In the genomic region with DNA sequence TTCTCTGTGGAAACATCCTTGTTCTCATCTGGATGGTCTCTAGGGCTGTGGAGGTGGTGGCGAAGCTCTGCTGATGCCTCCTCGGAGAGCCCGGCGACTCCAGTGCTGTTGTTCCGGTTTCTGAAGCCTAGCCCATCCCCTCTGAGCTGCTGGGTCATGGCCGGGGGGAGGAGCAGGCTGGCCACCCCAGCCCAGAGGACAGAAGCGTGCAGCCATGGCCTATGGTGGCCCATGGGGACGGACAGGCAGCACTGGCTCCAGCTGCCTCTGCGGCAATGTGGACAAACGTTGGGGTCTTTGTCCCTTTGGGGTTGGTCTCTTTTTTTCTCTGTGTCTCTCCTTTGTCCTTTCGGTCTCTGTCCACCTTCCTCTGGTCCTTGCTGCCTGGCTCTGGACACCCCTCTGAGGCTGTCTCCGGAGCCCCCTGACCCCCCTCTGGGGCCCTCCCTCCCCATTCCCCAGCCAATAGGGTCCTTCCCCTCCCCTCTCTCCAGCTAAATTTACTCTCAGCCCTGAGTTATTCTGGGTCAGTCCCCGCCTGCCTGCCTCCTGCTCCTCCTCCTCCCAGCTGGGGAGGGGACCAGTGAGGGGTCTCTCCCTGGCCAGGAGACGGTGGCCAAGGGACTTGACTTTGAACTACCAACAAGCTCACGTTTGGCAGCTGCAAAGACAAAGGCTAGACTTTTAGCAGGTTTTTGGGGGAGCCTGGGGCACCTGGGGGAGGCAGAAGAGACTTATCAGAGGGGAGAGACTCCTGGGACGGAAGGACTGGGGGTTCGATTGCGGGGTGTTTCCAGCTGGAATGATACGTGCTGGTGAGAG, we compare ENCODE assay signal across 16 cellular contexts. TPM values are rescaled to one million over a fixed set of nuclear protein-coding genes. Genes with fewer than 3 reads are reported as not detected.
DNase-seq lines count a peak whose midpoint lies in the region; ATAC-seq and TF ChIP-seq lines count a peak whose summit lies in the region.
"Had no signal": no experiment of that assay in that cellular context is flagged by ENCODE, and none has a peak within 500 bp of the region (broad histone marks: within the 10 kb centered on the region; RNA-seq: fewer than 3 reads in every experiment).

A gene with protein sequence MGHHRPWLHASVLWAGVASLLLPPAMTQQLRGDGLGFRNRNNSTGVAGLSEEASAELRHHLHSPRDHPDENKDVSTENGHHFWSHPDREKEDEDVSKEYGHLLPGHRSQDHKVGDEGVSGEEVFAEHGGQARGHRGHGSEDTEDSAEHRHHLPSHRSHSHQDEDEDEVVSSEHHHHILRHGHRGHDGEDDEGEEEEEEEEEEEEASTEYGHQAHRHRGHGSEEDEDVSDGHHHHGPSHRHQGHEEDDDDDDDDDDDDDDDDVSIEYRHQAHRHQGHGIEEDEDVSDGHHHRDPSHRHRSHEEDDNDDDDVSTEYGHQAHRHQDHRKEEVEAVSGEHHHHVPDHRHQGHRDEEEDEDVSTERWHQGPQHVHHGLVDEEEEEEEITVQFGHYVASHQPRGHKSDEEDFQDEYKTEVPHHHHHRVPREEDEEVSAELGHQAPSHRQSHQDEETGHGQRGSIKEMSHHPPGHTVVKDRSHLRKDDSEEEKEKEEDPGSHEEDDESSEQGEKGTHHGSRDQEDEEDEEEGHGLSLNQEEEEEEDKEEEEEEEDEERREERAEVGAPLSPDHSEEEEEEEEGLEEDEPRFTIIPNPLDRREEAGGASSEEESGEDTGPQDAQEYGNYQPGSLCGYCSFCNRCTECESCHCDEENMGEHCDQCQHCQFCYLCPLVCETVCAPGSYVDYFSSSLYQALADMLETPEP (minus strand): TSS at position 392 of the 822 bp plus-strand sequence. CDS start 159 bp downstream, at position 233.

- H3K36me3 ChIP-seq in uterus: no peaks in the 10 kb centered on the region
- H3K36me3 ChIP-seq: sigmoid colon had no signal

- intact Hi-C loops in activated CD4-positive, alpha-beta T cell treated with anti-CD3 and anti-CD28 coated beads, Interleukin-2, amount 10 ng/mL, durations not matched to agents 24 days and 14 days (cut with micrococcal nuclease): no loop called here
- intact Hi-C loops in Right ventricle myocardium superior (cut with DNase I): no loop called here
- intact Hi-C loops in uterus (cut with DNase I; ENCODE audit: low total_unique reads): no loop called here

- peaks cover 69% of the 10 kb centered on the region for H3K27me3 Mint-ChIP-seq in activated CD4-positive, alpha-beta T cell treated with anti-CD3 and anti-CD28 coated beads, Interleukin-2, amount 10 ng/mL, durations not matched to agents 24 days and 14 days
- H3K27me3 Mint-ChIP-seq in nephron (ENCODE audit: low read depth): peaks cover 15% of the 10 kb centered on the region

- no peak within 1 kb of the TSS for H3K27ac Mint-ChIP-seq in activated CD4-positive, alpha-beta T cell treated with anti-CD3 and anti-CD28 coated beads, Interleukin-2, amount 10 ng/mL, durations not matched to agents 24 days and 14 days
- H3K27ac Mint-ChIP-seq in nephron: peak within 1 kb of the TSS; percentile 86 to 92 (median 89)
- H3K27ac Mint-ChIP-seq: activated CD4-positive, alpha-beta T cell treated with anti-CD3 and anti-CD28 coated beads, Interleukin-2, amount 10 ng/mL, durations not matched to agents 7 days and 5 days; activated T-helper 1 cell treated with anti-CD3 and anti-CD28 coated beads, Interleukin-12 subunit alpha, Interleukin-12 subunit beta, Interleukin-2, Interleukin-4 antibody, amounts not matched to agents 30 ng/mL and 10 ng/mL and 1 ng/mL, durations not matched to agents 14 hours and 24 hours and 36 hours; stimulated activated memory B cell treated with anti-CD40 and anti-IgM and Interleukin-4, amounts not matched to agents 10 μg/mL and 1 μg/mL and 100 μg/mL, for 72 hours had no signal

- no peaks in the 10 kb centered on the region for H3K4me1 ChIP-seq in uterus

- no peaks in the 10 kb centered on the region for H3K27me3 ChIP-seq in uterus

- H3K9me3 ChIP-seq in uterus: no peaks in the 10 kb centered on the region
- H3K9me3 ChIP-seq: sigmoid colon had no signal

- DNase-seq in activated CD4-positive, alpha-beta T cell treated with anti-CD3 and anti-CD28 coated beads, Interleukin-2, amount 10 ng/mL, durations not matched to agents 24 days and 14 days: no peak
- DNase-seq in activated CD4-positive, alpha-beta T cell treated with anti-CD3 and anti-CD28 coated beads, Interleukin-2, amount 50 U/mL, for 4 hours: no peak
- peak; percentile 79 for DNase-seq in Right ventricle myocardium superior
- DNase-seq in uterus: no peak
- DNase-seq: activated CD4-positive, alpha-beta T cell treated with anti-CD3 and anti-CD28 coated beads, Interleukin-2, amount 10 ng/mL, durations not matched to agents 7 days and 5 days; amniotic stem cell; NCI-H1930; NCI-H774; sigmoid colon had no signal

- H3K9me3 Mint-ChIP-seq in activated CD4-positive, alpha-beta T cell treated with anti-CD3 and anti-CD28 coated beads, Interleukin-2, amount 10 ng/mL, durations not matched to agents 24 days and 14 days: peaks cover 7% of the 10 kb centered on the region
- no peaks in the 10 kb centered on the region for H3K9me3 Mint-ChIP-seq in nephron
- H3K9me3 Mint-ChIP-seq: activated CD4-positive, alpha-beta T cell treated with anti-CD3 and anti-CD28 coated beads, Interleukin-2, amount 10 ng/mL, durations not matched to agents 7 days and 5 days; activated T-helper 1 cell treated with anti-CD3 and anti-CD28 coated beads, Interleukin-12 subunit alpha, Interleukin-12 subunit beta, Interleukin-2, Interleukin-4 antibody, amounts not matched to agents 30 ng/mL and 10 ng/mL and 1 ng/mL, durations not matched to agents 14 hours and 24 hours and 36 hours had no signal

- peaks cover 2% of the 10 kb centered on the region for H3K36me3 Mint-ChIP-seq in activated CD4-positive, alpha-beta T cell treated with anti-CD3 and anti-CD28 coated beads, Interleukin-2, amount 10 ng/mL, durations not matched to agents 24 days and 14 days (ENCODE audit: low read depth)
- H3K36me3 Mint-ChIP-seq in nephron (ENCODE audit: low read depth): no peaks in the 10 kb centered on the region

- H3K27ac ChIP-seq in uterus: peak within 1 kb of the TSS; percentile 57 to 59
- H3K27ac ChIP-seq: KMS-11 had no signal

- TF ChIP-seq POLR2A in uterus (IDR thresholded peaks at IDR 0.05): peak in 1 of 2 donors; percentile 21

- ATAC-seq in Right ventricle myocardium superior (ENCODE audit: poor library complexity) (peak; percentile 65), GM21576 (IDR thresholded peaks at IDR 0.05; ENCODE audit: unreplicated experiment) (no peak), HG03175 (IDR thresholded peaks at IDR 0.05; ENCODE audit: unreplicated experiment) (no peak), GM21619 (IDR thresholded peaks at IDR 0.05; ENCODE audit: unreplicated experiment) (no peak)
- ATAC-seq: stimulated activated memory B cell treated with anti-CD40 and anti-IgM and Interleukin-4, amounts not matched to agents 10 μg/mL and 1 μg/mL and 100 μg/mL, for 72 hours had no signal

- TF ChIP-seq CTCF in nephron (IDR thresholded peaks at IDR 0.05; ENCODE audit: unreplicated experiment in 3 of 3) (no peak), uterus (IDR thresholded peaks at IDR 0.05) (no peak)

- H3K4me3 Mint-ChIP-seq in activated CD4-positive, alpha-beta T cell treated with anti-CD3 and anti-CD28 coated beads, Interleukin-2, amount 10 ng/mL, durations not matched to agents 24 days and 14 days: peak within 1 kb of the TSS; percentile 10
- peak within 1 kb of the TSS; percentile 76 to 99 (median 83) for H3K4me3 Mint-ChIP-seq in nephron
- H3K4me3 Mint-ChIP-seq: activated CD4-positive, alpha-beta T cell treated with anti-CD3 and anti-CD28 coated beads, Interleukin-2, amount 10 ng/mL, durations not matched to agents 7 days and 5 days; stimulated activated memory B cell treated with anti-CD40 and anti-IgM and Interleukin-4, amounts not matched to agents 10 μg/mL and 1 μg/mL and 100 μg/mL, for 72 hours had no signal

- no peak within 1 kb of the TSS for H3K4me3 ChIP-seq in uterus
- H3K4me3 ChIP-seq: sigmoid colon had no signal

- H3K4me1 Mint-ChIP-seq in activated CD4-positive, alpha-beta T cell treated with anti-CD3 and anti-CD28 coated beads, Interleukin-2, amount 10 ng/mL, durations not matched to agents 24 days and 14 days: peaks cover 13% of the 10 kb centered on the region
- peaks cover 50% of the 10 kb centered on the region for H3K4me1 Mint-ChIP-seq in nephron

RNA-seq across cellular contexts. Expression of the gene that starts here (rescaled TPM):
- not detected in 2 replicates for total RNA-seq in activated CD4-positive, alpha-beta T cell treated with anti-CD3 and anti-CD28 coated beads, Interleukin-2, amount 10 ng/mL, durations not matched to agents 24 days and 14 days
- 878 TPM for total RNA-seq in Right ventricle myocardium superior
- total RNA-seq in uterus: 10 to 100 TPM in 1 of 4 donors, 1 to 10 TPM in 2, under 1 TPM in 1; 0.51 to 13.5 (median 6.6) TPM
- total RNA-seq: activated CD4-positive, alpha-beta T cell treated with anti-CD3 and anti-CD28 coated beads, Interleukin-2, amount 10 ng/mL, durations not matched to agents 7 days and 5 days; activated T-helper 1 cell treated with anti-CD3 and anti-CD28 coated beads, Interleukin-12 subunit alpha, Interleukin-12 subunit beta, Interleukin-2, Interleukin-4 antibody, amounts not matched to agents 30 ng/mL and 10 ng/mL and 1 ng/mL, durations not matched to agents 14 hours and 24 hours and 36 hours had no signal

Comparison
In these comparisons a context has a peak if more than half of its experiments do, and no peak if none do; other contexts are left out.
1. RNA of the gene that starts here (total RNA-seq): 878 TPM in Right ventricle myocardium superior (single experiment); 0.51 to 13.5 TPM in uterus and not detected in activated CD4-positive, alpha-beta T cell treated with anti-CD3 and anti-CD28 coated beads, Interleukin-2, amount 10 ng/mL, durations not matched to agents 24 days and 14 days; every median in the first group is over 10 times any median in the second.